ENCODE assay signal across 8 cellular contexts in the genomic region with DNA sequence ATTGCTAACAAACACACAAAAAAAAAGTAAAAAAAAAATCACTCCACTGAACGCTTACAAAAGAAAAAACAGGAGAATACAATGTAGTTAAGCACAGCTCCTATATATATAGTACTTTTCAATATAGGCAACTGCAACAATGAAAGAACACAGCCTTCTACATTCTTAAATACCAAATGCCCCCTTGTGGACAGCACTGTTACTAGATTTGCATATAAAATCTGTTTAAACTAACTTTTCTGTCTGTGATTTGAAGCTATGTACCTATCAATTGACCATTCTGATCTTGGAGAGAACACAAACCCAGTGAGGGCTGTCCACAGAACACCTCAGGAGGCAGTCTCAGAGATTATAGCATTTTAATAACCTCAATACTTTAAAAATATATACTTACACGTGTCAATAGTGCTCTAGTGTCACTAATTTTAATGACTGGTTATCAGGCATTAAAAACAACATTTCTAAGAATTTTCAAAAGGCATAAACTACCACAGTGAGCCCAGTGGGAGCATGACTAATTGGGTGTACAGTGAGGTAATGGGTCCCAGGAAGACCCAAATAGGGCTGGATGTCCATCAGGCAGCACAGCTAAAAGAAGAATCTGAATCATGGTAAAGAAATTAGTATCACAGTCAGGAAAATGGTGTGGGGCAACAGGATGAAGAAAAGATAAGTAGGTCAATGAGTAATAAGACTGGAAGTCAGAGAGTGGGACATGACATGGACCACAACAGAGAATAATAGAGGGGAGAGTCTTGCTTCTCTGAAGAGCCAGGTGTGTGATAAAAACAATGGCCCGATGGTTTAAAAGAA. TPM values are rescaled to one million over a fixed set of nuclear protein-coding genes. Genes with fewer than 3 reads are reported as not detected.
DNase-seq lines count a peak whose midpoint lies in the region; ATAC-seq and TF ChIP-seq lines count a peak whose summit lies in the region.

No MANE protein-coding gene starts in this region.

- POLR2A ChIA-PET in AG04450 (lab: Yijun Ruan, JAX) = interaction anchor here (1.2 kb wide), 1 partner anchor 296 kb away, joined by 5 read pairs; no protein-coding TSS in a partner anchor
- POLR2A ChIA-PET in activated CD4-positive, alpha-beta memory T cell treated with anti-CD3 and anti-CD28 coated beads, Interleukin-2, amount 10 ng/mL, durations not matched to agents 7 days and 5 days (lab: Charles Lee) = no interaction called here

- no peak overlapping the region for H3K4me3 ChIP-seq in AG04450 (ENCODE audit: low read depth, low read length)
- no peak overlapping the region for H3K4me3 ChIP-seq in astrocyte of the spinal cord (ENCODE audit: low read depth, low read length)
- H3K4me3 ChIP-seq in vagina = no peak overlapping the region

- no peaks in the 10 kb centered on the region for H3K9me3 ChIP-seq in AG04450 (ENCODE audit: control insufficient read depth, insufficient read depth, low read length)
- H3K9me3 ChIP-seq in vagina = no peaks in the 10 kb centered on the region

- CTCF ChIA-PET in AG04450 (lab: Charles Lee) = interaction anchor here (0.6 to 9.0 kb wide), 32 partner anchors 8 to 469 kb away, joined by 3 to 378 read pairs (median 4); no protein-coding TSS in a partner anchor
- CTCF ChIA-PET in activated CD4-positive, alpha-beta memory T cell treated with anti-CD3 and anti-CD28 coated beads, Interleukin-2, amount 10 ng/mL, durations not matched to agents 7 days and 5 days (lab: Charles Lee) = interaction anchor here (0.7 to 1.7 kb wide), 3 partner anchors 169 to 298 kb away, joined by 3 to 4 read pairs (median 4); no protein-coding TSS in a partner anchor

- no peaks in the 10 kb centered on the region for H3K9me3 Mint-ChIP-seq in activated CD4-positive, alpha-beta memory T cell treated with anti-CD3 and anti-CD28 coated beads, Interleukin-2, amount 10 ng/mL, durations not matched to agents 7 days and 5 days

- H3K27ac ChIP-seq in AG04450 (ENCODE audit: low read depth, low read length) (no peak overlapping the region), vagina (no peak overlapping the region)

- no peaks in the 10 kb centered on the region for H3K4me1 Mint-ChIP-seq in activated CD4-positive, alpha-beta memory T cell treated with anti-CD3 and anti-CD28 coated beads, Interleukin-2, amount 10 ng/mL, durations not matched to agents 7 days and 5 days

- no peaks in the 10 kb centered on the region for H3K36me3 Mint-ChIP-seq in activated CD4-positive, alpha-beta memory T cell treated with anti-CD3 and anti-CD28 coated beads, Interleukin-2, amount 10 ng/mL, durations not matched to agents 7 days and 5 days (ENCODE audit: low read depth)

- no peaks in the 10 kb centered on the region for H3K27me3 ChIP-seq in AG04450 (ENCODE audit: control insufficient read depth, insufficient read depth, low read length)
- H3K27me3 ChIP-seq in vagina = no peaks in the 10 kb centered on the region

- no peaks in the 10 kb centered on the region for H3K36me3 ChIP-seq in vagina

- peak; percentile 34 for DNase-seq in AG04450 (ENCODE audit: low read depth, low spot score)
- DNase-seq in NCI-H345 (lab: John Stamatoyannopoulos, UW) = peak; percentile 44
- DNase-seq in astrocyte of the spinal cord (ENCODE audit: low read depth, low spot score) = peak; percentile 82
- peak; percentile 68 for DNase-seq in kidney tubule cell (ENCODE audit: low spot score)
- no peak for DNase-seq in vagina (ENCODE audit: extremely low spot score in 2 of 2)
- DNase-seq in activated T-cell treated with anti-CD3 and anti-CD28 coated beads for 4 hours = no peak
- DNase-seq in activated CD4-positive, alpha-beta memory T cell treated with anti-CD3 and anti-CD28 coated beads, Interleukin-2, amount 10 ng/mL, durations not matched to agents 7 days and 5 days = no peak

- in situ Hi-C loops in astrocyte of the spinal cord (cut with HindIII; ENCODE audit: low sequenced_read_pairs) = no loop called here

- intact Hi-C loops in vagina (cut with DNase I) = no loop called here

- ATAC-seq in GM19372 (IDR thresholded peaks at IDR 0.05; ENCODE audit: low read depth, unreplicated experiment) = peak; percentile 57

- H3K27ac Mint-ChIP-seq in activated CD4-positive, alpha-beta memory T cell treated with anti-CD3 and anti-CD28 coated beads, Interleukin-2, amount 10 ng/mL, durations not matched to agents 7 days and 5 days = no peak overlapping the region

- peak; percentile 68 for TF ChIP-seq CTCF in AG04450 (IDR thresholded peaks at IDR 0.05; ENCODE audit: low read depth, low read length)
- TF ChIP-seq CTCF in astrocyte of the spinal cord (IDR thresholded peaks at IDR 0.05; ENCODE audit: low read depth, low read length) = peak; percentile 57
- TF ChIP-seq CTCF in vagina (IDR thresholded peaks at IDR 0.05) = peak; percentile 52 to 65 (median 62)

- H3K27me3 Mint-ChIP-seq in activated CD4-positive, alpha-beta memory T cell treated with anti-CD3 and anti-CD28 coated beads, Interleukin-2, amount 10 ng/mL, durations not matched to agents 7 days and 5 days = peaks cover 3% of the 10 kb centered on the region

- TF ChIP-seq POLR2A in vagina (IDR thresholded peaks at IDR 0.05) = no peak

- no peaks in the 10 kb centered on the region for H3K4me1 ChIP-seq in vagina

- H3K4me3 Mint-ChIP-seq in activated CD4-positive, alpha-beta memory T cell treated with anti-CD3 and anti-CD28 coated beads, Interleukin-2, amount 10 ng/mL, durations not matched to agents 7 days and 5 days = no peak overlapping the region

RNA-seq across cellular contexts. Expression of gene CCDC169, which starts 22.2 kb away (rescaled TPM):
- 1.3 and 2.2 TPM in 2 replicates for polyA plus RNA-seq in AG04450 (2011; rRNA removed)
- 1.1 and 2.4 TPM in 2 replicates for polyA minus RNA-seq in AG04450 (2011; rRNA and poly(A)+ RNA removed)
- not detected for total RNA-seq in vagina
- under 1 TPM; 0.13 to 0.25 TPM for total RNA-seq in activated CD4-positive, alpha-beta memory T cell treated with anti-CD3 and anti-CD28 coated beads, Interleukin-2, amount 10 ng/mL, durations not matched to agents 7 days and 5 days

Comparison
In these comparisons a context has a peak if more than half of its experiments do, and no peak if none do; other contexts are left out.
1. DNase-seq: peak in AG04450 (single experiment), NCI-H345 (single experiment), astrocyte of the spinal cord (single experiment) and kidney tubule cell (single experiment); none in vagina (0 of 2), activated T-cell treated with anti-CD3 and anti-CD28 coated beads for 4 hours (single experiment) and activated CD4-positive, alpha-beta memory T cell treated with anti-CD3 and anti-CD28 coated beads, Interleukin-2, amount 10 ng/mL, durations not matched to agents 7 days and 5 days (single experiment).
2. Peak in every context shown above with its lines, with median percentiles within 50 percentile points of each other: CTCF ChIP-seq.